17 cellular contexts compared by ENCODE assay signal in the genomic region with DNA sequence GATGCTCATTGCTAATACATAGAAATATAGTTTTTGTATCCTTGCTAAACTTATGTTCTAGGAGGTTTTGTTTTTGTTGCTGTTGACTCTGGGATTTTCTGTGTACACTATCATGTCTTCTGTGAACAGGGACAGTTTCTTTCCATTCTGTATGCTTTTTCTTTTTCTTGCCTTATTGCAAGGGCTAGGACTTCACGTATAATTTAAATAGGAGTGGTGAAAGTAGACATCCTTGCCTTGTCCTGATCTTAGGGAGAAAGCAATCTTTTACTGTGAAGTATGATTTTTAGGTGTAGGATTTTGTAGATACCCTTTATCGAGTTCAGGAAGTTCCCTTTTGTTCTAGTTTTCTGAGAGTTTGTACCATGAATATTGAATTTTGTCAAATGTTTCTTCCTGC. TPM values are rescaled to one million over a fixed set of nuclear protein-coding genes. Genes with fewer than 3 reads are reported as not detected.
"Had no signal": no experiment of that assay in that cellular context is flagged by ENCODE, and none has a peak within 500 bp of the region (broad histone marks: within the 10 kb centered on the region; RNA-seq: fewer than 3 reads in every experiment).

No MANE protein-coding gene starts in this region.

- H3K9me3 ChIP-seq: esophagus squamous epithelium, prostate gland, right atrium auricular region had no signal

- DNase-seq: activated B cell treated with CpG ODN at 0.5 μM for 24 hours; activated CD4-positive, alpha-beta memory T cell treated with anti-CD3 and anti-CD28 coated beads for 36 hours; activated CD4-positive, alpha-beta T cell treated with anti-CD3 and anti-CD28 coated beads for 4 hours; activated naive CD4-positive, alpha-beta T cell treated with anti-CD3 and anti-CD28 coated beads, Interleukin-2, amount 10 ng/mL, durations not matched to agents 7 days and 5 days; aorta; effector memory CD4-positive, alpha-beta T cell; esophagus squamous epithelium; heart right ventricle; mesendoderm; stimulated activated CD4-positive, alpha-beta T cell treated with anti-CD3 and anti-CD28 coated beads, Interleukin-2, amount 100 ng/mL, for 24 hours; stimulated activated naive CD8-positive, alpha-beta T cell treated with anti-CD3 and anti-CD28 coated beads, Interleukin-15, Interleukin-2, amounts not matched to agents 100 U/mL and 50 U/mL, for 24 hours; substantia nigra; tibial artery had no signal

- H3K36me3 ChIP-seq: prostate gland had no signal

- ATAC-seq: heart right ventricle; stimulated activated naive CD8-positive, alpha-beta T cell treated with anti-CD3 and anti-CD28 coated beads, Interleukin-15, Interleukin-2, amounts not matched to agents 100 U/mL and 50 U/mL, for 24 hours had no signal

- H3K4me3 Mint-ChIP-seq: activated B cell treated with CpG ODN at 0.5 μM for 24 hours had no signal

- H3K27me3 Mint-ChIP-seq: activated B cell treated with CpG ODN at 0.5 μM for 24 hours; activated CD4-positive, alpha-beta memory T cell treated with anti-CD3 and anti-CD28 coated beads for 36 hours; dendritic cell treated with granulocyte-macrophage colony-stimulating factor and Interleukin-4, amounts not matched to agents 40 ng/mL and 50 ng/mL, for 4 days had no signal

- H3K9me3 Mint-ChIP-seq: activated B cell treated with CpG ODN at 0.5 μM for 24 hours; dendritic cell treated with granulocyte-macrophage colony-stimulating factor and Interleukin-4, amounts not matched to agents 40 ng/mL and 50 ng/mL, for 4 days had no signal

- H3K27me3 ChIP-seq: esophagus squamous epithelium, heart right ventricle, right atrium auricular region, tibial artery had no signal

RNA-seq across cellular contexts. Expression of a gene that starts 45.9 kb away (rescaled TPM):
- total RNA-seq: activated B cell treated with CpG ODN at 0.5 μM for 24 hours had no signal
- polyA plus RNA-seq: neural cell had no signal
